Comparison of ENCODE assay signal across 23 cellular contexts in genomic region chr7:11612737-11613136, GRCh38.
DNase-seq lines count a peak whose midpoint lies in the region; ATAC-seq and TF ChIP-seq lines count a peak whose summit lies in the region.
"Had no signal": no experiment of that assay in that cellular context is flagged by ENCODE, and none has a peak within 500 bp of the region (broad histone marks: within the 10 kb centered on the region; RNA-seq: fewer than 3 reads in every experiment).

No MANE protein-coding gene starts in this region.

- ATAC-seq in GM18909 (IDR thresholded peaks at IDR 0.05; ENCODE audit: poor library complexity, unreplicated experiment) (peak; percentile 34), GM21786 (IDR thresholded peaks at IDR 0.05; ENCODE audit: unreplicated experiment) (peak; percentile 32), HG03095 (IDR thresholded peaks at IDR 0.05; ENCODE audit: unreplicated experiment) (peak; percentile 17), HG02763 (IDR thresholded peaks at IDR 0.05; ENCODE audit: unreplicated experiment) (no peak), T-helper 17 cell (no peak)
- ATAC-seq: K562, lower lobe of right lung, psoas muscle had no signal

- DNase-seq in SW480 (ENCODE audit: low spot score), result peak; percentile 13
- no peak for DNase-seq in GM10266 (ENCODE audit: extremely low spot score)
- DNase-seq in T-helper 2 cell treated with Interferon-gamma antibody and Interleukin-4, amounts not matched to agents 5 μg/mL and 100 μg/mL, for 36 hours (ENCODE audit: low spot score), result no peak
- no peak for DNase-seq in T-helper 17 cell
- DNase-seq: activated CD4-positive, alpha-beta T cell treated with anti-CD3 and anti-CD28 coated beads, Interleukin-2, amount 50 U/mL, for 1 hour; anterior cingulate cortex; caudate nucleus; lower lobe of right lung; NCI-H1436 treated with DMSO at 0.1 percent for 48 hours; NCI-H524 treated with DMSO at 0.1 percent for 48 hours; psoas muscle; small intestine; stimulated activated CD4-positive, alpha-beta T cell treated with anti-CD3 and anti-CD28 coated beads, Interleukin-2, amount 100 ng/mL, for 48 hours; stimulated activated naive B cell treated with anti-CD40 and anti-IgM and Interleukin-4, amounts not matched to agents 10 μg/mL and 1 μg/mL and 100 μg/mL, for 72 hours had no signal

- H3K27me3 Mint-ChIP-seq in T-helper 2 cell treated with Interferon-gamma antibody and Interleukin-4, amounts not matched to agents 5 μg/mL and 100 μg/mL, for 36 hours (ENCODE audit: low read depth), result no peaks in the 10 kb centered on the region
- H3K27me3 Mint-ChIP-seq in T-helper 17 cell, result no peaks in the 10 kb centered on the region
- H3K27me3 Mint-ChIP-seq: activated naive CD4-positive, alpha-beta T cell treated with anti-CD3 and anti-CD28 coated beads, Interleukin-2, amount 50 U/mL, for 24 hours; stimulated activated naive B cell treated with anti-CD40 and anti-IgM and Interleukin-4, amounts not matched to agents 10 μg/mL and 1 μg/mL and 100 μg/mL, for 72 hours had no signal

- no peaks in the 10 kb centered on the region for H3K36me3 Mint-ChIP-seq in T-helper 2 cell treated with Interferon-gamma antibody and Interleukin-4, amounts not matched to agents 5 μg/mL and 100 μg/mL, for 36 hours (ENCODE audit: low read depth)
- H3K36me3 Mint-ChIP-seq in T-helper 17 cell (ENCODE audit: low read depth), result no peaks in the 10 kb centered on the region
- H3K36me3 Mint-ChIP-seq: activated naive CD4-positive, alpha-beta T cell treated with anti-CD3 and anti-CD28 coated beads, Interleukin-2, amount 50 U/mL, for 24 hours; stimulated activated naive B cell treated with anti-CD40 and anti-IgM and Interleukin-4, amounts not matched to agents 10 μg/mL and 1 μg/mL and 100 μg/mL, for 72 hours had no signal

- H3K4me1 Mint-ChIP-seq in T-helper 2 cell treated with Interferon-gamma antibody and Interleukin-4, amounts not matched to agents 5 μg/mL and 100 μg/mL, for 36 hours (ENCODE audit: low read depth), result no peaks in the 10 kb centered on the region
- no peaks in the 10 kb centered on the region for H3K4me1 Mint-ChIP-seq in T-helper 17 cell
- H3K4me1 Mint-ChIP-seq: activated naive CD4-positive, alpha-beta T cell treated with anti-CD3 and anti-CD28 coated beads, Interleukin-2, amount 50 U/mL, for 24 hours; stimulated activated naive B cell treated with anti-CD40 and anti-IgM and Interleukin-4, amounts not matched to agents 10 μg/mL and 1 μg/mL and 100 μg/mL, for 72 hours had no signal

- H3K9me3 Mint-ChIP-seq in T-helper 2 cell treated with Interferon-gamma antibody and Interleukin-4, amounts not matched to agents 5 μg/mL and 100 μg/mL, for 36 hours, result no peaks in the 10 kb centered on the region
- H3K9me3 Mint-ChIP-seq: activated naive CD4-positive, alpha-beta T cell treated with anti-CD3 and anti-CD28 coated beads, Interleukin-2, amount 50 U/mL, for 24 hours; activated T-helper 1 cell treated with anti-CD3 and anti-CD28 coated beads, Interleukin-12 subunit alpha, Interleukin-12 subunit beta, Interleukin-2, Interleukin-4 antibody, amounts not matched to agents 30 ng/mL and 10 ng/mL and 1 ng/mL, durations not matched to agents 14 hours and 24 hours and 36 hours; GM23338; stimulated activated naive B cell treated with anti-CD40 and anti-IgM and Interleukin-4, amounts not matched to agents 10 μg/mL and 1 μg/mL and 100 μg/mL, for 72 hours had no signal

- no peak overlapping the region for H3K27ac Mint-ChIP-seq in T-helper 2 cell treated with Interferon-gamma antibody and Interleukin-4, amounts not matched to agents 5 μg/mL and 100 μg/mL, for 36 hours
- no peak overlapping the region for H3K27ac Mint-ChIP-seq in T-helper 17 cell
- H3K27ac Mint-ChIP-seq: activated naive CD4-positive, alpha-beta T cell treated with anti-CD3 and anti-CD28 coated beads, Interleukin-2, amount 50 U/mL, for 24 hours; activated T-helper 1 cell treated with anti-CD3 and anti-CD28 coated beads, Interleukin-12 subunit alpha, Interleukin-12 subunit beta, Interleukin-2, Interleukin-4 antibody, amounts not matched to agents 30 ng/mL and 10 ng/mL and 1 ng/mL, durations not matched to agents 14 hours and 24 hours and 36 hours; stimulated activated naive B cell treated with anti-CD40 and anti-IgM and Interleukin-4, amounts not matched to agents 10 μg/mL and 1 μg/mL and 100 μg/mL, for 72 hours had no signal

- H3K4me3 Mint-ChIP-seq in T-helper 2 cell treated with Interferon-gamma antibody and Interleukin-4, amounts not matched to agents 5 μg/mL and 100 μg/mL, for 36 hours, result no peak overlapping the region
- no peak overlapping the region for H3K4me3 Mint-ChIP-seq in T-helper 17 cell
- H3K4me3 Mint-ChIP-seq: activated naive CD4-positive, alpha-beta T cell treated with anti-CD3 and anti-CD28 coated beads, Interleukin-2, amount 50 U/mL, for 24 hours; activated T-helper 1 cell treated with anti-CD3 and anti-CD28 coated beads, Interleukin-12 subunit alpha, Interleukin-12 subunit beta, Interleukin-2, Interleukin-4 antibody, amounts not matched to agents 30 ng/mL and 10 ng/mL and 1 ng/mL, durations not matched to agents 14 hours and 24 hours and 36 hours; GM23338; stimulated activated naive B cell treated with anti-CD40 and anti-IgM and Interleukin-4, amounts not matched to agents 10 μg/mL and 1 μg/mL and 100 μg/mL, for 72 hours had no signal

- H3K9me3 ChIP-seq in T-helper 17 cell (ENCODE audit: control insufficient read depth, low read length, poor library complexity, severe bottlenecking), result no peaks in the 10 kb centered on the region
- H3K9me3 ChIP-seq: lower lobe of right lung, psoas muscle, thoracic aorta had no signal

- no peak for TF ChIP-seq CTCF in GM10266 (IDR thresholded peaks at IDR 0.05; ENCODE audit: control insufficient read depth, insufficient read depth, low read depth, missing control alignments)

Comparison
In these comparisons a context has a peak if more than half of its experiments do, and no peak if none do; other contexts are left out.
1. ATAC-seq: peak in GM18909 (single experiment), GM21786 (single experiment) and HG03095 (single experiment); none in HG02763 (single experiment) and T-helper 17 cell (single experiment).